Comparison of ENCODE assay signal across 9 cellular contexts in the genomic region with DNA sequence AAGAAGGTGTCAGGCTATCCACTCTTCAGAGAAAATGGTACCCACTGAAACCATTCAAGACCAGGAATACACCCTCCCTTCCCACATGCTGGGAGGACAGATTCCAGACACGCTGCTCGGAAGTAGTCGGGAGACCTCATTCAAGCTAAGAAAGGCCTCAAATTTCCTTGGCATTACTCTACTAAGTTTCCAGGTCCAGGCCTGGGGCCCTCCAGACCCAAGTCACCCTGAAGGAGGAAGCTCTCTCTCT. TPM values are rescaled to one million over a fixed set of nuclear protein-coding genes. Genes with fewer than 3 reads are reported as not detected.
DNase-seq lines count a peak whose midpoint lies in the region; ATAC-seq, FAIRE-seq and TF ChIP-seq lines count a peak whose summit lies in the region.
"Had no signal": no experiment of that assay in that cellular context is flagged by ENCODE, and none has a peak within 500 bp of the region (broad histone marks: within the 10 kb centered on the region; RNA-seq: fewer than 3 reads in every experiment).

No MANE protein-coding gene starts in this region.

- H4K20me1 ChIP-seq in DND-41 (ENCODE audit: insufficient read depth, low read length) (peaks cover 2% of the 10 kb centered on the region; the same call in 1 of the 2 replicates), OCI-LY3 (ENCODE audit: insufficient read depth, low read length) (no peaks in the 10 kb centered on the region), osteoblast (ENCODE audit: insufficient read depth, low read length) (peaks cover 41% of the 10 kb centered on the region)

- TF ChIP-seq CTCF in DND-41 (IDR thresholded peaks at IDR 0.05; ENCODE audit: borderline replicate concordance, extremely low read depth, low read length, poor library complexity, severe bottlenecking) (no peak), OCI-LY3 (IDR thresholded peaks at IDR 0.05; ENCODE audit: low read depth, low read length) (no peak), endodermal cell (conservative IDR thresholded peaks at IDR 0.05) (no peak), osteoblast (IDR thresholded peaks at IDR 0.05; ENCODE audit: extremely low read depth, low read depth, low read length) (no peak), tibial artery (IDR thresholded peaks at IDR 0.05) (no peak)

- ATAC-seq in DND-41 (ENCODE audit: insufficient read depth, low read depth) = 0 out of 3 replicates have a peak, but pooled peaks have one; percentile 2

- H3K9me3 ChIP-seq in DND-41 (ENCODE audit: insufficient read depth, low read length, severe bottlenecking) (no peaks in the 10 kb centered on the region), OCI-LY3 (ENCODE audit: insufficient read depth, low read length) (no peaks in the 10 kb centered on the region), endodermal cell (ENCODE audit: control insufficient read depth, low read length) (no peaks in the 10 kb centered on the region), osteoblast (ENCODE audit: low read depth, low read length) (no peaks in the 10 kb centered on the region), tibial artery (no peaks in the 10 kb centered on the region), SJCRH30 (replicated peaks) (no peaks in the 10 kb centered on the region)

- DNase-seq in DND-41 = no peak
- DNase-seq in endodermal cell = no peak
- no peak for DNase-seq in osteoblast (ENCODE audit: insufficient read length, low spot score, missing footprints)
- no peak for DNase-seq in tibial artery
- DNase-seq in GM19239 (ENCODE audit: insufficient read length, low spot score) = no peak
- DNase-seq in stimulated activated CD4-positive, alpha-beta T cell treated with anti-CD3 and anti-CD28 coated beads, Interleukin-15, amount 100 ng/mL, for 24 hours = no peak
- DNase-seq in SJCRH30 = no peak

- peak overlapping the region; percentile 52 for H3K4me2 ChIP-seq in DND-41 (ENCODE audit: insufficient read depth, low read length)
- peak overlapping the region; percentile 77 for H3K4me2 ChIP-seq in OCI-LY3 (ENCODE audit: low read length)
- peak overlapping the region; percentile 49 for H3K4me2 ChIP-seq in osteoblast (ENCODE audit: insufficient read depth, low read length)

- H3K36me3 ChIP-seq in DND-41 (ENCODE audit: insufficient read depth, low read length) (0 out of 2 replicates have a peak, but pooled peaks cover under 1% of the 10 kb centered on the region), OCI-LY3 (replicated peaks; ENCODE audit: low read depth, low read length) (no peaks in the 10 kb centered on the region), endodermal cell (ENCODE audit: control insufficient read depth, insufficient read depth, low read length) (peaks cover 30% of the 10 kb centered on the region), osteoblast (ENCODE audit: insufficient read depth, low read length) (peaks cover 30% of the 10 kb centered on the region), tibial artery (peaks cover 10 to 23% (median 13%) of the 10 kb centered on the region in 3 donors), SJCRH30 (0 out of 2 replicates have a peak, but pooled peaks cover 1% of the 10 kb centered on the region)

- H3K4me3 ChIP-seq in DND-41 (ENCODE audit: low read depth in 1 of 2, low read length in 2 of 2) = no peak overlapping the region
- peak overlapping the region; percentile 38; the same call in 1 of the 2 replicates for H3K4me3 ChIP-seq in OCI-LY3 (ENCODE audit: low read length)
- H3K4me3 ChIP-seq in endodermal cell (ENCODE audit: low read length) = peak overlapping the region; percentile 57
- H3K4me3 ChIP-seq in osteoblast (ENCODE audit: insufficient read depth, low read length) = no peak overlapping the region
- H3K4me3 ChIP-seq in tibial artery = no peak overlapping the region
- no peak overlapping the region for H3K4me3 ChIP-seq in SJCRH30

- WGBS in endodermal cell (ENCODE audit: insufficient coverage in 1 of 2, insufficient read length in 1 of 2), 2 experiments = 29 to 59% methylated on average over 3 of the region's 3 CpGs

- H3K27me3 Mint-ChIP-seq in endodermal cell (ENCODE audit: insufficient read depth) = no peaks in the 10 kb centered on the region

- H3K27ac ChIP-seq in DND-41 (ENCODE audit: low read length) = no peak overlapping the region
- H3K27ac ChIP-seq in OCI-LY3 (ENCODE audit: low read length) = no peak overlapping the region
- peak overlapping the region; percentile 33 for H3K27ac ChIP-seq in endodermal cell (ENCODE audit: low read depth, low read length)
- no peak overlapping the region for H3K27ac ChIP-seq in osteoblast (ENCODE audit: low read depth, low read length)
- H3K27ac ChIP-seq in tibial artery = no peak overlapping the region
- H3K27ac ChIP-seq in SJCRH30 = no peak overlapping the region
- H3K27ac ChIP-seq: WERI-Rb-1 had no signal

- no peaks in the 10 kb centered on the region for H3K27me3 ChIP-seq in DND-41 (ENCODE audit: insufficient read depth, low read length, poor library complexity)
- no peaks in the 10 kb centered on the region for H3K27me3 ChIP-seq in OCI-LY3 (ENCODE audit: low read depth, low read length)
- no peaks in the 10 kb centered on the region for H3K27me3 ChIP-seq in endodermal cell (ENCODE audit: control insufficient read depth, insufficient read depth, low read length, poor library complexity, severe bottlenecking)
- no peaks in the 10 kb centered on the region for H3K27me3 ChIP-seq in osteoblast (ENCODE audit: insufficient read depth, low read length)
- H3K27me3 ChIP-seq in tibial artery = no peaks in the 10 kb centered on the region
- no peaks in the 10 kb centered on the region for H3K27me3 ChIP-seq in SJCRH30

- H3K4me1 ChIP-seq in DND-41 (ENCODE audit: insufficient read depth, low read length) = peaks cover 33% of the 10 kb centered on the region
- peaks cover 17% of the 10 kb centered on the region for H3K4me1 ChIP-seq in OCI-LY3 (ENCODE audit: low read length)
- peaks cover 71% of the 10 kb centered on the region for H3K4me1 ChIP-seq in endodermal cell (ENCODE audit: control insufficient read depth, insufficient read depth, low read length)
- peaks cover 72% of the 10 kb centered on the region for H3K4me1 ChIP-seq in osteoblast (ENCODE audit: insufficient read depth, low read length)
- peaks cover 27 to 78% (median 68%) of the 10 kb centered on the region in 4 donors for H3K4me1 ChIP-seq in tibial artery
- peaks cover 55% of the 10 kb centered on the region for H3K4me1 ChIP-seq in SJCRH30

- H3K79me2 ChIP-seq in DND-41 (ENCODE audit: insufficient read depth, low read length) = no peaks in the 10 kb centered on the region
- H3K79me2 ChIP-seq in OCI-LY3 (ENCODE audit: low read length) = no peaks in the 10 kb centered on the region
- H3K79me2 ChIP-seq in osteoblast (ENCODE audit: insufficient read depth, low read length) = peaks cover 88% of the 10 kb centered on the region

- no peaks in the 10 kb centered on the region for H3K9me3 Mint-ChIP-seq in endodermal cell

- H2AFZ ChIP-seq in DND-41 (ENCODE audit: low read depth, low read length) (peak overlapping the region; percentile 58), OCI-LY3 (ENCODE audit: low read depth, low read length) (0 out of 2 replicates have a peak overlapping the region, but pooled peaks have one; percentile 35), osteoblast (ENCODE audit: low read length) (no peak overlapping the region)

- FAIRE-seq in GM19239 (lab: Jason Lieb, UNC) = no peak

- H3K9ac ChIP-seq in DND-41 (ENCODE audit: low read depth, low read length) (peak overlapping the region; percentile 30; the same call in 1 of the 2 replicates), OCI-LY3 (ENCODE audit: low read length) (no peak overlapping the region), endodermal cell (ENCODE audit: extremely low read depth, low read length, poor library complexity, severe bottlenecking) (peak overlapping the region; percentile 87)

- peak overlapping the region; percentile 48 for H3K4me3 Mint-ChIP-seq in endodermal cell

- intact Hi-C loops in tibial artery (cut with DNase I; ENCODE audit: low total_unique reads) = loop anchor here (2.0 kb wide), 1 partner anchor 37 kb away; the partner anchor contains the start of gene PXN

- peaks cover 70% of the 10 kb centered on the region for H3K4me1 Mint-ChIP-seq in endodermal cell

- H3K27ac Mint-ChIP-seq in endodermal cell = peak overlapping the region; percentile 99

- peaks cover 25% of the 10 kb centered on the region for H3K36me3 Mint-ChIP-seq in endodermal cell (ENCODE audit: low read depth)

RNA-seq across cellular contexts. Expression of gene RPLP0, which starts 27.1 kb away (rescaled TPM):
- total RNA-seq in endodermal cell = 1,000 to 10,000 TPM; 2,153 to 2,485 TPM
- polyA plus RNA-seq in endodermal cell (2013, experiment 1 of 2) = 3,202 TPM
- polyA plus RNA-seq in endodermal cell (2013, experiment 2 of 2) = 2,907 TPM
- 2,042 and 2,075 TPM in 2 replicates for total RNA-seq in osteoblast
- 2,854 and 3,078 TPM in 2 replicates for total RNA-seq in SJCRH30 (2014; rRNA removed; shearing (Covaris generic))

RNA-seq across cellular contexts. Expression of gene GCN1, which starts 33.5 kb away (rescaled TPM):
- total RNA-seq in endodermal cell (100 to 1,000 TPM; 133 to 143 TPM), osteoblast (103 and 143 TPM in 2 replicates)
- 51.2 TPM for polyA plus RNA-seq in endodermal cell (2013, experiment 1 of 2)
- polyA plus RNA-seq in endodermal cell (2013, experiment 2 of 2) = 52.7 TPM
- total RNA-seq in SJCRH30 (2014; rRNA removed; shearing (Covaris generic)) = 49.7 and 61.9 TPM in 2 replicates

RNA-seq across cellular contexts. Expression of gene PXN, which starts 37.6 kb away (rescaled TPM):
- 10 to 100 TPM; 58.4 to 92.7 TPM for total RNA-seq in endodermal cell
- 42.1 TPM for polyA plus RNA-seq in endodermal cell (2013, experiment 1 of 2)
- polyA plus RNA-seq in endodermal cell (2013, experiment 2 of 2) = 44.5 TPM
- 41.6 and 46.3 TPM in 2 replicates for total RNA-seq in osteoblast
- total RNA-seq in SJCRH30 (2014; rRNA removed; shearing (Covaris generic)) = 23.2 and 29.7 TPM in 2 replicates

Comparison
In these comparisons a context has a peak if more than half of its experiments do, and no peak if none do; other contexts are left out.
1. H3K4me3 ChIP-seq: peak in OCI-LY3 (single experiment) and endodermal cell (single experiment); none in DND-41 (0 of 2), osteoblast (single experiment), tibial artery (0 of 2) and SJCRH30 (single experiment).
2. Peak in every context shown above with its lines, with median percentiles within 50 percentile points of each other: H3K4me2 ChIP-seq.